ENCODE assay signal across 16 cellular contexts in the genomic region with DNA sequence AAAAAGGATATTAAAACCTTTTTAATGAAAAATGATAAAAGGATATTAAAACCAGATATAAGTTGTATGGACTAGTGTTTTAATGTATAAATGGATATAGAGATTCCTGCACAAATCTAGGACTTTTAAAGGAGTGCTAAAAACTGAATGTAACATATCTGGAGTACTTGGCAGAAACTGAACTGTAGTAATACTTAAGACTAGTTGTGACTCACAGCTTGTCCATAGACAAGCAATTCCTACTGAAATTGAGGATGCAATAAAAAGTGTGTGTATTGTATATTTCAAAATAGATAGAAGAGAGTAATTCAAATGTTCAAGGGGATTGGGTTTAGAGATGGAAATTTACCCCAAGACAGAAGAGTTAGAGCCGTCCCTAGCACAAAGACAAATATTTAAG.
"Had no signal": no experiment of that assay in that cellular context is flagged by ENCODE, and none has a peak within 500 bp of the region (broad histone marks: within the 10 kb centered on the region; RNA-seq: fewer than 3 reads in every experiment).

No MANE protein-coding gene starts in this region.

- H3K4me3 ChIP-seq: esophagus squamous epithelium, psoas muscle, sigmoid colon, suprapubic skin had no signal

- ATAC-seq: activated naive CD4-positive, alpha-beta T cell treated with anti-CD3 and anti-CD28 coated beads, Interleukin-2, amount 50 U/mL, for 72 hours; activated T-cell treated with anti-CD3 and anti-CD28 coated beads, Interleukin-2, amount 50 U/mL, for 4 hours; natural killer cell; psoas muscle; stimulated activated naive CD8-positive, alpha-beta T cell treated with anti-CD3 and anti-CD28 coated beads, Interleukin-15, Interleukin-2, amounts not matched to agents 100 U/mL and 50 U/mL, for 24 hours had no signal

- DNase-seq: activated CD4-positive, alpha-beta T cell treated with anti-CD3 and anti-CD28 coated beads, Interleukin-2, amount 50 U/mL, for 48 hours; activated CD4-positive, CD25-positive, alpha-beta regulatory T cell treated with anti-CD3 and anti-CD28 coated beads, Interleukin-2, amount 50 U/mL, for 72 hours; activated effector memory CD4-positive, alpha-beta T cell treated with anti-CD3 and anti-CD28 coated beads, Interleukin-2, amount 50 U/mL, for 16 hours; activated T-cell treated with anti-CD3 and anti-CD28 coated beads, Interleukin-2, amount 50 U/mL, for 4 hours; esophagus squamous epithelium; mammary epithelial cell; natural killer cell; nucleus accumbens; psoas muscle; sigmoid colon; stimulated activated CD4-positive, alpha-beta T cell treated with anti-CD3 and anti-CD28 coated beads, Interleukin-4, amount 100 ng/mL, for 1 hour; stimulated activated CD8-positive, alpha-beta memory T cell treated with anti-CD3 and anti-CD28 coated beads, Interleukin-4, amount 100 ng/mL, for 48 hours; stimulated activated naive CD8-positive, alpha-beta T cell treated with anti-CD3 and anti-CD28 coated beads, Interleukin-15, Interleukin-2, amounts not matched to agents 100 U/mL and 50 U/mL, for 24 hours had no signal

- H3K27ac Mint-ChIP-seq: activated naive CD4-positive, alpha-beta T cell treated with anti-CD3 and anti-CD28 coated beads, Interleukin-2, amount 50 U/mL, for 72 hours; type B pancreatic cell had no signal

- H3K27ac ChIP-seq: esophagus squamous epithelium, psoas muscle, sigmoid colon, suprapubic skin had no signal

- H3K27me3 ChIP-seq: esophagus squamous epithelium, sigmoid colon, suprapubic skin had no signal

- H3K4me3 Mint-ChIP-seq: activated T-cell treated with anti-CD3 and anti-CD28 coated beads, Interleukin-2, amount 50 U/mL, for 4 hours; natural killer cell; type B pancreatic cell had no signal

- H3K9me3 Mint-ChIP-seq: activated naive CD4-positive, alpha-beta T cell treated with anti-CD3 and anti-CD28 coated beads, Interleukin-2, amount 50 U/mL, for 72 hours; activated T-cell treated with anti-CD3 and anti-CD28 coated beads, Interleukin-2, amount 50 U/mL, for 4 hours; natural killer cell; type B pancreatic cell had no signal

- H3K9me3 ChIP-seq: esophagus squamous epithelium, psoas muscle, sigmoid colon, suprapubic skin had no signal

- H3K27me3 Mint-ChIP-seq: type B pancreatic cell had no signal

- H3K36me3 Mint-ChIP-seq: natural killer cell, type B pancreatic cell had no signal
